ENCODE assay signal across 8 cellular contexts in the genomic region with DNA sequence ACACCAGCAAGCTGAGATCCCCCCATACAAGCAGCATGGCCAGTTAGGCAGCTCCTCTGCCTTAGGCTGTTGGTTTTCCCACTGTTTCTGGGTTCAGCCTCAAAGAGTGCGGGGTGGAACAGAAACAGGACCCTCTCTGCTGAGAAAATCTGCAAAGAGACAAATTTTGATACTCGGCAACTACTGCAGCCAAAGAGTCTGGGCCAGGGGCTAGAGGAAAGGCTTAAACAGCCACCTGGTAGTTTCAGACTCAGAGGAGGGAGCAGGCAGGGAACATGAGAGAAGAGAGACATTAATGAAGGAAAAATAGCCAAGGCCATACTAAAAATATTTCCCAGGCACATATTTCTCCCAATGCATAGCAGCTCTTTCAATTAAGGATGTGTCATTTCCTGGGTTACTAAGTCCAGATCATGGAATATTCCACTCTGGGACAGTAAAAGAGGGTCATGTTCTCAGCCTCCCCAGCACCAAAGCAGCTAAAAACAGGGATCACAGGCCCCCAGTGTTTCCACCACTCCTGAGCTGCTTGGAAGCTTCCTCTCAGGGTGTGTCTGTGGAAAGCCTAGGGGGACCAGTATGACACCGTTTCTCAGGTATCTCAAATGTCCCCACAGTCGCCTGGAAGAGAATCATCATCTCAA. TPM values are rescaled to one million over a fixed set of nuclear protein-coding genes. Genes with fewer than 3 reads are reported as not detected.
DNase-seq lines count a peak whose midpoint lies in the region; ATAC-seq, FAIRE-seq and TF ChIP-seq lines count a peak whose summit lies in the region.

No MANE protein-coding gene starts in this region.

- no peaks in the 10 kb centered on the region for H3K9me3 Mint-ChIP-seq in CD8-positive, alpha-beta T cell

- no peak overlapping the region for H3K4ac ChIP-seq in H1 (replicated peaks; ENCODE audit: insufficient read length, low read depth, low read length)

- H3K9ac ChIP-seq in MM.1S (ENCODE audit: low read length) (peak overlapping the region; percentile 43), H1 (replicated peaks in 1 of 4; ENCODE audit: extremely low read depth in 1 of 4, low read depth in 3 of 4, low read length in 3 of 4) (no peak overlapping the region)

- FAIRE-seq in H1 (lab: Jason Lieb, UNC) (no peak), D721Med (lab: Jason Lieb, UNC) (no peak)

- H2BK5ac ChIP-seq in H1 (ENCODE audit: low read depth, low read length), result no peak overlapping the region

- H2BK20ac ChIP-seq in H1 (ENCODE audit: low read length), result 0 out of 2 replicates have a peak overlapping the region, but pooled peaks have one; percentile 83

- no peaks in the 10 kb centered on the region for H3K23me2 ChIP-seq in H1 (ENCODE audit: low read depth, low read length)

- peak overlapping the region; percentile 20 for H3K4me3 ChIP-seq in MM.1S (ENCODE audit: low read length)
- H3K4me3 ChIP-seq in H1 (ENCODE audit: extremely low read depth in 1 of 4, insufficient read depth in 2 of 4, low read depth in 3 of 4, low read length in 4 of 4), result no peak overlapping the region
- H3K4me3 ChIP-seq in mesodermal cell (ENCODE audit: extremely low read depth, insufficient read depth, low read length, poor library complexity, severe bottlenecking), result no peak overlapping the region
- no peak overlapping the region for H3K4me3 ChIP-seq in CD8-positive, alpha-beta T cell (ENCODE audit: low read depth, low read length)

- DNase-seq in A172 (ENCODE audit: low spot score) (peak; percentile 84), MM.1S (peak; percentile 38), H1 (ENCODE audit: low read depth in 1 of 2, low spot score in 2 of 2) (peak in 1 of 2 experiments; percentile 28), D721Med (ENCODE audit: insufficient read length, low spot score) (no peak)
- no peak for DNase-seq in stimulated activated naive CD8-positive, alpha-beta T cell treated with anti-CD3 and anti-CD28 coated beads, Interleukin-15, Interleukin-2, amounts not matched to agents 100 U/mL and 50 U/mL, for 24 hours
- no peak for DNase-seq in CD8-positive, alpha-beta T cell

- peaks cover 36% of the 10 kb centered on the region for H3K79me2 ChIP-seq in MM.1S (ENCODE audit: low read length)
- H3K79me2 ChIP-seq in H1 (ENCODE audit: control insufficient read depth in 1 of 2, insufficient read depth in 2 of 2, low read length in 2 of 2), result peaks cover 0 to 13% of the 10 kb centered on the region in 2 experiments; a peak in 1 of 4 replicates

- H3F3A ChIP-seq in MM.1S (ENCODE audit: insufficient read depth, low read length), result peaks cover 21% of the 10 kb centered on the region

- no peaks in the 10 kb centered on the region for H3K36me3 Mint-ChIP-seq in CD8-positive, alpha-beta T cell

- no peak overlapping the region for H2BK120ac ChIP-seq in H1 (replicated peaks; ENCODE audit: low read depth, low read length)

- H3K4me2 ChIP-seq in MM.1S (ENCODE audit: low read depth, low read length), result peak overlapping the region; percentile 67
- no peak overlapping the region for H3K4me2 ChIP-seq in H1 (ENCODE audit: insufficient read depth in 1 of 2, low read depth in 2 of 2, low read length in 2 of 2)

- H3K27ac Mint-ChIP-seq in CD8-positive, alpha-beta T cell, result no peak overlapping the region

- POLR2A ChIA-PET in H1 (lab: Charles Lee; ENCODE audit: partially characterized antibody), result interaction anchor here (1.8 kb wide), 1 partner anchor 30 kb away, joined by 5 read pairs; no protein-coding TSS in a partner anchor
- POLR2A ChIA-PET in CD8-positive, alpha-beta T cell (lab: Charles Lee), result no interaction called here

- peaks cover 2% of the 10 kb centered on the region; the same call in 1 of the 2 replicates for H3K79me1 ChIP-seq in H1 (ENCODE audit: low read depth, low read length)

- peak overlapping the region; percentile 20; the same call in 1 of the 2 replicates for H4K8ac ChIP-seq in H1 (ENCODE audit: extremely low read depth, insufficient read depth, low read length)

- no peak overlapping the region for H4K5ac ChIP-seq in H1 (ENCODE audit: insufficient read length, low read depth, low read length)

- no peak overlapping the region for H2BK12ac ChIP-seq in H1 (ENCODE audit: low read depth, low read length)

- TF ChIP-seq RAD21 in H1 (IDR thresholded peaks at IDR 0.05 in 1 of 2, conservative IDR thresholded peaks at IDR 0.05 in 1 of 2; ENCODE audit: low read depth in 2 of 2, low read length in 2 of 2), result no peak

- TF ChIP-seq CTCF in MM.1S (IDR thresholded peaks at IDR 0.05; ENCODE audit: low read length) (no peak), H1 (IDR thresholded peaks at IDR 0.05; ENCODE audit: control extremely low read depth in 1 of 3, insufficient read depth in 1 of 3, low read depth in 1 of 3, low read length in 3 of 3) (no peak), D721Med (IDR thresholded peaks at IDR 0.05; ENCODE audit: insufficient read depth, missing control alignments) (no peak)
- TF ChIP-seq CTCF in CD8-positive, alpha-beta T cell (IDR thresholded peaks at IDR 0.05), result no peak

- no peak overlapping the region for H3K18ac ChIP-seq in H1 (ENCODE audit: extremely low read depth, low read length)

- no peak overlapping the region for H3K14ac ChIP-seq in H1 (ENCODE audit: insufficient read length)

- no peak overlapping the region for H3K4me3 Mint-ChIP-seq in CD8-positive, alpha-beta T cell

- intact Hi-C loops in CD8-positive, alpha-beta T cell (cut with DNase I, micrococcal nuclease), result no loop called here

- no peaks in the 10 kb centered on the region for H3K27me3 ChIP-seq in MM.1S (replicated peaks; ENCODE audit: insufficient read depth, low read length)
- H3K27me3 ChIP-seq in H1 (replicated peaks in 1 of 4; ENCODE audit: control insufficient read depth in 3 of 4, extremely low read depth in 1 of 4, insufficient read depth in 3 of 4, low read length in 3 of 4), result no peaks in the 10 kb centered on the region
- no peaks in the 10 kb centered on the region for H3K27me3 ChIP-seq in CD8-positive, alpha-beta T cell (ENCODE audit: insufficient read depth, low read length)

- H2AFZ ChIP-seq in MM.1S (ENCODE audit: low read length) (no peak overlapping the region), H1 (ENCODE audit: low read length) (no peak overlapping the region)

- H3K23ac ChIP-seq in H1 (ENCODE audit: insufficient read length), result no peak overlapping the region

- no peak for TF ChIP-seq EP300 in H1 (IDR thresholded peaks at IDR 0.05; ENCODE audit: borderline replicate concordance in 1 of 2, low read depth in 2 of 2, low read length in 2 of 2)

- H2AK5ac ChIP-seq in H1 (ENCODE audit: low read depth, low read length), result no peak overlapping the region

- H3K4me1 Mint-ChIP-seq in CD8-positive, alpha-beta T cell (ENCODE audit: low read depth), result no peaks in the 10 kb centered on the region

- no peaks in the 10 kb centered on the region for H3K9me2 ChIP-seq in MM.1S (replicated peaks; ENCODE audit: insufficient read depth, low read length)

- TF ChIP-seq POLR2A in H1 (IDR thresholded peaks at IDR 0.05; ENCODE audit: control extremely low read depth in 1 of 2, low read depth in 2 of 2, low read length in 2 of 2), result no peak

- H3K27ac ChIP-seq in MM.1S (ENCODE audit: low read length) (peak overlapping the region; percentile 93), H1 (ENCODE audit: low read depth, low read length) (no peak overlapping the region), mesodermal cell (ENCODE audit: low read depth, low read length, severe bottlenecking) (peak overlapping the region; percentile 99)
- H3K27ac ChIP-seq in CD8-positive, alpha-beta T cell (ENCODE audit: low read depth, low read length), result no peak overlapping the region

- H2BK15ac ChIP-seq in H1 (ENCODE audit: low read length), result no peak overlapping the region

- H3K9me3 ChIP-seq in MM.1S (replicated peaks; ENCODE audit: insufficient read depth, low read length) (no peaks in the 10 kb centered on the region), H1 (ENCODE audit: insufficient read depth in 2 of 2, low read depth in 1 of 2, low read length in 1 of 2) (0 out of 4 replicates have a peak, but pooled peaks cover 0 to 3% of the 10 kb centered on the region in 2 experiments), mesodermal cell (ENCODE audit: control insufficient read depth, low read length) (peaks cover 6% of the 10 kb centered on the region)
- H3K9me3 ChIP-seq in CD8-positive, alpha-beta T cell (ENCODE audit: low read length), result no peaks in the 10 kb centered on the region

- peaks cover 3% of the 10 kb centered on the region for H3K27me3 Mint-ChIP-seq in CD8-positive, alpha-beta T cell (ENCODE audit: low read depth)

- H3K56ac ChIP-seq in H1 (replicated peaks; ENCODE audit: insufficient read length, low read depth, low read length), result no peak overlapping the region

- 93% methylated on average over 4 of the region's 4 CpGs; no CpG with 5 or more reads in 1 of the 2 experiments for WGBS in H1 (ENCODE audit: extremely low coverage in 1 of 2, insufficient coverage in 1 of 2, insufficient read length in 1 of 2, insufficient replicate concordance in 2 of 2, low coverage in 1 of 2, low lambda C conversion rate in 2 of 2, missing lambda C conversion rate in 1 of 2), 2 experiments
- 90 to 91% methylated on average over 4 of the region's 4 CpGs for WGBS in mesodermal cell (ENCODE audit: insufficient coverage in 2 of 2), 2 experiments

- CTCF ChIA-PET in H1 (lab: Charles Lee; ENCODE audit: partially characterized antibody), result interaction anchor here (1.5 to 7.3 kb wide), 5 partner anchors 15 to 102 kb away, joined by 5 to 52 read pairs (median 9); no protein-coding TSS in a partner anchor
- CTCF ChIA-PET in CD8-positive, alpha-beta T cell (lab: Charles Lee), result interaction anchor here (1.8 kb wide), 1 partner anchor 15 kb away, joined by 6 read pairs; no protein-coding TSS in a partner anchor

- no peak overlapping the region for H4K91ac ChIP-seq in H1 (replicated peaks; ENCODE audit: insufficient read length, low read length)

- ATAC-seq in stimulated activated naive CD8-positive, alpha-beta T cell treated with anti-CD3 and anti-CD28 coated beads, Interleukin-15, Interleukin-2, amounts not matched to agents 100 U/mL and 50 U/mL, for 24 hours, result no peak
- no peak for ATAC-seq in CD8-positive, alpha-beta T cell
- ATAC-seq in GM21423 (IDR thresholded peaks at IDR 0.05; ENCODE audit: unreplicated experiment), result no peak

- no peaks in the 10 kb centered on the region for H4K20me1 ChIP-seq in MM.1S (ENCODE audit: insufficient read depth, low read length)
- H4K20me1 ChIP-seq in H1 (replicated peaks in 1 of 2; ENCODE audit: control insufficient read depth in 1 of 2, insufficient read depth in 2 of 2, low read length in 2 of 2), result no peaks in the 10 kb centered on the region

- H3K36me3 ChIP-seq in MM.1S (replicated peaks; ENCODE audit: insufficient read depth, low read length), result 0 out of 2 replicates have a peak, but pooled peaks cover 6% of the 10 kb centered on the region
- peaks cover 11 to 77% (median 36%) of the 10 kb centered on the region in 4 experiments for H3K36me3 ChIP-seq in H1 (ENCODE audit: control insufficient read depth in 2 of 4, insufficient read depth in 4 of 4, low read length in 3 of 4)
- H3K36me3 ChIP-seq in mesodermal cell (ENCODE audit: control insufficient read depth, insufficient read depth, low read length), result peaks cover 74% of the 10 kb centered on the region
- no peaks in the 10 kb centered on the region for H3K36me3 ChIP-seq in CD8-positive, alpha-beta T cell (ENCODE audit: insufficient read depth, low read length)

- H3K4me1 ChIP-seq in MM.1S (ENCODE audit: low read length), result peaks cover 46% of the 10 kb centered on the region
- H3K4me1 ChIP-seq in H1 (replicated peaks in 1 of 4; ENCODE audit: control insufficient read depth in 3 of 4, insufficient read depth in 4 of 4, low read length in 3 of 4), result peaks cover 5 to 24% (median 12%) of the 10 kb centered on the region in 4 experiments
- peaks cover 42% of the 10 kb centered on the region for H3K4me1 ChIP-seq in mesodermal cell (ENCODE audit: control insufficient read depth, insufficient read depth, low read length, poor library complexity, severe bottlenecking)
- no peaks in the 10 kb centered on the region for H3K4me1 ChIP-seq in CD8-positive, alpha-beta T cell (ENCODE audit: insufficient read depth, low read length)

RNA-seq across cellular contexts. Expression of a gene that starts 29.8 kb away (rescaled TPM):
- 18.9 and 20.9 TPM in 2 replicates for total RNA-seq in A172 (2014; rRNA removed; shearing (Covaris generic))
- 245 and 264 TPM in 2 replicates for total RNA-seq in H1 (2021; fragmentation: NEBNext Ultra II Directional; extraction: Animal tissue kit (Norgen Biotek cat#: 25700))
- polyA plus RNA-seq in H1 (2011; rRNA removed), result 169 and 199 TPM in 2 replicates
- 145 TPM for polyA plus RNA-seq in H1 (2011; cell fraction: cytosol; rRNA removed)
- 149 TPM for polyA plus RNA-seq in H1 (2011; cell fraction: nucleus; rRNA removed)
- polyA plus RNA-seq in H1 (2012, experiment 1 of 2), result 232 to 293 TPM (median 265 TPM) in 4 replicates
- 278 TPM for polyA plus RNA-seq in H1 (2012, experiment 2 of 2)
- 242 TPM for polyA plus RNA-seq in H1 (2013, experiment 1 of 2)
- polyA plus RNA-seq in H1 (2013, experiment 2 of 2), result 244 TPM
- polyA minus RNA-seq in H1 (2011; rRNA and poly(A)+ RNA removed), result 142 and 150 TPM in 2 replicates
- polyA minus RNA-seq in H1 (2011; cell fraction: cytosol; rRNA and poly(A)+ RNA removed), result 109 TPM
- 70.1 TPM for polyA minus RNA-seq in H1 (2011; cell fraction: nucleus; rRNA and poly(A)+ RNA removed)
- polyA plus RNA-seq in mesodermal cell (2013, experiment 1 of 2), result 168 TPM
- 163 TPM for polyA plus RNA-seq in mesodermal cell (2013, experiment 2 of 2)
- 1 to 10 TPM; 1.4 to 1.6 TPM for total RNA-seq in CD8-positive, alpha-beta T cell

Comparison
In these comparisons a context has a peak if more than half of its experiments do, and no peak if none do; other contexts are left out.
1. DNase-seq: peak in A172 (single experiment) and MM.1S (single experiment); none in D721Med (single experiment), stimulated activated naive CD8-positive, alpha-beta T cell treated with anti-CD3 and anti-CD28 coated beads, Interleukin-15, Interleukin-2, amounts not matched to agents 100 U/mL and 50 U/mL, for 24 hours (single experiment) and CD8-positive, alpha-beta T cell (0 of 7).
2. H3K27ac ChIP-seq: peak in MM.1S (single experiment) and mesodermal cell (single experiment); none in H1 (single experiment) and CD8-positive, alpha-beta T cell (single experiment).
3. RNA of a gene that starts 29.8 kb away (total RNA-seq): 245 to 264 TPM in H1; 18.9 to 20.9 TPM in A172 and 1.4 to 1.6 TPM in CD8-positive, alpha-beta T cell; every median in the first group is over 10 times any median in the second.